ENCODE assay signal across 8 cellular contexts in the genomic region with DNA sequence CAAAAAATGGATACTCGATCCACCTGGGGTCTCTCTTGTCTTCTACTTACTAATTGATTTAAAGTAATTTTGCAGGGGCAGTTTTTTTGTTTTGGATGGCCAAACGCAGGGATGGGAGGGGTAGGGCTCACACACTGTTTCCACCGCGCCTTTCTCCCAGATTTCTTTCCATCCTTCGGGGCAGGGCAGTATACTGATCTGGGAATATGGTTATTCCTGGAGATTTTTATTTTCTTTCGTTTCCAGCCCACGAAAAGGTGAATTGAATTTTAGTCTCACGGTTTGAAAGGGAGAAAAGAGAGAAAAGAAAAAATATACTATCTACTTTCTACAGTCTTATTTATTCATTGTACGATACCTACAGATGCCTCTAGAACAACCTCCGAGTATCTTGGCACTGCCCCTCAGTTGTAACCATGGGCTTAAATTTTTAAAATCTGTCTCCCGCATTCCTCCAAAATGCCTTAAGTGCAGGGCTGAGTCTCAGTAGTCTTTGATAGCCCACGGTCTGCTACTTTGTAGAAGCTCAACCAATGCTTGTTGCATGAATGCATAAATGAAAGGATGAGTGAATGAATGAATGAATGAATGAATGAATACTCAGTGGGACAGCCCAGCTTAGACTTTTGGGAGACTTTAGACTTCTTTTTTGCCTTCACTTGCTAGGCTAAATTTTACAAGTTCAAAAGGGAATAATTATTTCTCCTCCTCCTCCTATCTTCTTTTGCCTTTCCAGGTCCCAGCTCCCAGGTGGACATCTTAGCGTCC. TPM values are rescaled to one million over a fixed set of nuclear protein-coding genes. Genes with fewer than 3 reads are reported as not detected.
A peak's percentile ranks its signal among the peaks of the same experiment; 100 is the strongest.
DNase-seq lines count a peak whose midpoint lies in the region; ATAC-seq and TF ChIP-seq lines count a peak whose summit lies in the region.

No MANE protein-coding gene starts in this region.

- H3K9me3 ChIP-seq in right atrium auricular region (no peaks in the 10 kb centered on the region), right lobe of liver (no peaks in the 10 kb centered on the region), vagina (no peaks in the 10 kb centered on the region)

- peaks cover 50% of the 10 kb centered on the region for H3K4me1 Mint-ChIP-seq in activated naive CD8-positive, alpha-beta T cell treated with anti-CD3 and anti-CD28 coated beads, Interleukin-2, amount 50 U/mL, for 24 hours

- peak overlapping the region; percentile 92 for H3K4me3 Mint-ChIP-seq in activated naive CD8-positive, alpha-beta T cell treated with anti-CD3 and anti-CD28 coated beads, Interleukin-2, amount 50 U/mL, for 24 hours

- peaks cover 5% of the 10 kb centered on the region for H3K36me3 Mint-ChIP-seq in activated naive CD8-positive, alpha-beta T cell treated with anti-CD3 and anti-CD28 coated beads, Interleukin-2, amount 50 U/mL, for 24 hours (ENCODE audit: low read depth)

- TF ChIP-seq POLR2A in right lobe of liver (IDR thresholded peaks at IDR 0.05) (no peak), vagina (IDR thresholded peaks at IDR 0.05) (no peak)

- peak overlapping the region; percentile 97 for H3K27ac Mint-ChIP-seq in activated naive CD8-positive, alpha-beta T cell treated with anti-CD3 and anti-CD28 coated beads, Interleukin-2, amount 50 U/mL, for 24 hours

- H3K27ac ChIP-seq in right atrium auricular region (peak overlapping the region; percentile 78 to 79), right lobe of liver (peak overlapping the region in 1 of 3 donors; percentile 75), vagina (peak overlapping the region; percentile 88)

- WGBS in right lobe of liver (ENCODE audit: insufficient coverage, low coverage, low lambda C conversion rate, missing lambda C conversion rate), result 7% methylated on average over 13 of the region's 13 CpGs

- no peaks in the 10 kb centered on the region for H3K27me3 ChIP-seq in right atrium auricular region
- no peaks in the 10 kb centered on the region for H3K27me3 ChIP-seq in right lobe of liver
- H3K27me3 ChIP-seq in vagina, result no peaks in the 10 kb centered on the region

- peaks cover 14% of the 10 kb centered on the region for H3K27me3 Mint-ChIP-seq in activated naive CD8-positive, alpha-beta T cell treated with anti-CD3 and anti-CD28 coated beads, Interleukin-2, amount 50 U/mL, for 24 hours

- H3K4me3 ChIP-seq in right atrium auricular region, result peak overlapping the region; percentile 41 to 59
- peak overlapping the region; percentile 8 to 63 (median 48) for H3K4me3 ChIP-seq in right lobe of liver
- H3K4me3 ChIP-seq in vagina, result peak overlapping the region; percentile 53 to 62

- no peaks in the 10 kb centered on the region for H3K9me3 Mint-ChIP-seq in activated naive CD8-positive, alpha-beta T cell treated with anti-CD3 and anti-CD28 coated beads, Interleukin-2, amount 50 U/mL, for 24 hours

- no peaks in the 10 kb centered on the region for H3K36me3 ChIP-seq in right atrium auricular region
- H3K36me3 ChIP-seq in right lobe of liver, result no peaks in the 10 kb centered on the region
- H3K36me3 ChIP-seq in vagina, result no peaks in the 10 kb centered on the region

- TF ChIP-seq CTCF in right atrium auricular region (IDR thresholded peaks at IDR 0.05) (no peak), right lobe of liver (IDR thresholded peaks at IDR 0.05) (no peak), vagina (IDR thresholded peaks at IDR 0.05) (no peak)

- peaks cover 0 to 19% of the 10 kb centered on the region in 2 donors for H3K4me1 ChIP-seq in right atrium auricular region
- H3K4me1 ChIP-seq in right lobe of liver, result peaks cover 0 to 25% (median 0%) of the 10 kb centered on the region in 4 donors
- H3K4me1 ChIP-seq in vagina, result peaks cover 19% of the 10 kb centered on the region

- ATAC-seq in activated naive CD8-positive, alpha-beta T cell treated with anti-CD3 and anti-CD28 coated beads, Interleukin-2, amount 50 U/mL, for 24 hours, result no peak
- ATAC-seq in right lobe of liver (no peak), HG02588 (IDR thresholded peaks at IDR 0.05; ENCODE audit: unreplicated experiment) (no peak)

- DNase-seq in right atrium auricular region (ENCODE audit: low spot score) (no peak), cardiac septum (ENCODE audit: low spot score) (no peak), right lobe of liver (no peak), vagina (ENCODE audit: extremely low spot score in 2 of 2) (no peak), putamen (ENCODE audit: low spot score) (no peak), NCI-H1417 treated with DMSO at 0.1 percent for 48 hours (lab: John Stamatoyannopoulos, UW) (no peak)
- DNase-seq in activated naive CD8-positive, alpha-beta T cell treated with anti-CD3 and anti-CD28 coated beads, Interleukin-2, amount 50 U/mL, for 24 hours, result peak; percentile 79

- intact Hi-C loops in cardiac septum (cut with DNase I) (loop anchor here (1.0 to 2.0 kb wide), 2 partner anchors 17 to 46 kb away; no protein-coding TSS in a partner anchor), right lobe of liver (cut with DNase I) (no loop called here), vagina (cut with DNase I) (loop anchor here (1.0 to 5.0 kb wide), 2 partner anchors 40 to 46 kb away; no protein-coding TSS in a partner anchor)

RNA-seq across cellular contexts. Expression of a gene that starts 18.1 kb away (rescaled TPM):
- total RNA-seq in right atrium auricular region (10 to 100 TPM; 22.3 to 28.5 TPM), cardiac septum (21.0 TPM), right lobe of liver (10 to 100 TPM; 31.5 to 54.8 (median 36.7) TPM), vagina (58.4 TPM)

Comparison
In these comparisons a context has a peak if more than half of its experiments do, and no peak if none do; other contexts are left out.
1. intact Hi-C loops: an anchor here in cardiac septum (1.0 to 2.0 kb wide) and vagina (1.0 to 5.0 kb wide); none called in right lobe of liver.